12 cellular contexts compared by ENCODE assay signal in the genomic region with DNA sequence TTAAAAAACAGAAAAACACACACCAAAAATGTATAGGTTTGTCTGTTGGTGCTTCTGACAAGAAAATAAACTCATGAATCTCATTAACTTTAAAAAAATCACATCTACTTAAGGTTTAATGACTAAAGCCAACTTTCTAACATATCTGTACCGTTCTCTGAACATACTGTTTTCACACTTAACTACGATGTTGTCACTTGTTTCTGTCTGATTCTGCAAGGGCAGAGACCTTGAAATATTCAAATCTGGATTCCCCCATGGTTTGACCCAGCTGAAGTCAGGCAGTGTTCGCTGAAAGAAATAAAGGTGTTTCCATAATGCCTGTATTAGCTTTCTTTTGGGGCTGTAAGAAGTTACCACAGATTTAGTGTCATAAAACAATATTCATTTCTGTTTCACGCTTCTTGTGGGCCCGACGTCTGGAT. TPM values are rescaled to one million over a fixed set of nuclear protein-coding genes. Genes with fewer than 3 reads are reported as not detected.
A peak's percentile ranks its signal among the peaks of the same experiment; 100 is the strongest.
DNase-seq lines count a peak whose midpoint lies in the region; ATAC-seq and TF ChIP-seq lines count a peak whose summit lies in the region.
"Had no signal": no experiment of that assay in that cellular context is flagged by ENCODE, and none has a peak within 500 bp of the region (broad histone marks: within the 10 kb centered on the region; RNA-seq: fewer than 3 reads in every experiment).

No MANE protein-coding gene starts in this region.

- no peaks in the 10 kb centered on the region for H3K36me3 ChIP-seq in breast epithelium
- H3K36me3 ChIP-seq: HAP-1 had no signal

- no peaks in the 10 kb centered on the region for H3K4me1 ChIP-seq in breast epithelium

- H3K4me3 ChIP-seq in breast epithelium, result no peak overlapping the region
- H3K4me3 ChIP-seq: BLaER1 treated with 17β-estradiol and CSF1 and Interleukin-3, amounts not matched to agents 10 nM and 100 nM; HAP-1 had no signal

- H3K9me3 Mint-ChIP-seq in MCF 10A (ENCODE audit: unreplicated experiment) (no peaks in the 10 kb centered on the region), progenitor cell of endocrine pancreas (ENCODE audit: low read depth) (no peaks in the 10 kb centered on the region)
- no peaks in the 10 kb centered on the region for H3K9me3 Mint-ChIP-seq in activated naive CD4-positive, alpha-beta T cell treated with anti-CD3 and anti-CD28 coated beads, Interleukin-2, amount 50 U/mL, for 72 hours
- H3K9me3 Mint-ChIP-seq in stimulated activated memory B cell treated with anti-CD40 and anti-IgM and Interleukin-4, amounts not matched to agents 10 μg/mL and 1 μg/mL and 100 μg/mL, for 72 hours, result no peaks in the 10 kb centered on the region
- H3K9me3 Mint-ChIP-seq: brain had no signal

- peaks cover 31% of the 10 kb centered on the region for H3K4me1 Mint-ChIP-seq in MCF 10A (ENCODE audit: insufficient read depth, unreplicated experiment)
- peaks cover 47% of the 10 kb centered on the region for H3K4me1 Mint-ChIP-seq in stimulated activated memory B cell treated with anti-CD40 and anti-IgM and Interleukin-4, amounts not matched to agents 10 μg/mL and 1 μg/mL and 100 μg/mL, for 72 hours
- H3K4me1 Mint-ChIP-seq in progenitor cell of endocrine pancreas (ENCODE audit: low read depth), result peaks cover 18% of the 10 kb centered on the region

- H3K27ac Mint-ChIP-seq in MCF 10A (ENCODE audit: low read depth, unreplicated experiment) (peak overlapping the region; percentile 64), progenitor cell of endocrine pancreas (no peak overlapping the region)
- peak overlapping the region; percentile 70 to 96 for H3K27ac Mint-ChIP-seq in activated naive CD4-positive, alpha-beta T cell treated with anti-CD3 and anti-CD28 coated beads, Interleukin-2, amount 50 U/mL, for 72 hours
- H3K27ac Mint-ChIP-seq in stimulated activated memory B cell treated with anti-CD40 and anti-IgM and Interleukin-4, amounts not matched to agents 10 μg/mL and 1 μg/mL and 100 μg/mL, for 72 hours, result peak overlapping the region; percentile 98

- H3K27me3 Mint-ChIP-seq in MCF 10A (ENCODE audit: insufficient read depth, unreplicated experiment) (no peaks in the 10 kb centered on the region), progenitor cell of endocrine pancreas (no peaks in the 10 kb centered on the region)
- H3K27me3 Mint-ChIP-seq in stimulated activated memory B cell treated with anti-CD40 and anti-IgM and Interleukin-4, amounts not matched to agents 10 μg/mL and 1 μg/mL and 100 μg/mL, for 72 hours, result no peaks in the 10 kb centered on the region

- peak; percentile 23 for ATAC-seq in HG03064 (IDR thresholded peaks at IDR 0.05; ENCODE audit: low read depth, unreplicated experiment)
- peak; percentile 15 to 52 for ATAC-seq in activated naive CD4-positive, alpha-beta T cell treated with anti-CD3 and anti-CD28 coated beads, Interleukin-2, amount 50 U/mL, for 72 hours
- peak; percentile 37 for ATAC-seq in stimulated activated memory B cell treated with anti-CD40 and anti-IgM and Interleukin-4, amounts not matched to agents 10 μg/mL and 1 μg/mL and 100 μg/mL, for 72 hours
- ATAC-seq: left lobe of liver had no signal

- H3K27ac ChIP-seq in breast epithelium (peak overlapping the region in 1 of 2 donors; percentile 9), substantia nigra (ENCODE audit: low read depth, low read length, poor library complexity, severe bottlenecking) (no peak overlapping the region)

- CTCF ChIA-PET in MCF 10A (lab: Yijun Ruan, JAX), result interaction anchor here (1.1 kb wide), 1 partner anchor 9 kb away, joined by 3 read pairs; no protein-coding TSS in a partner anchor
- CTCF ChIA-PET in GM10248 (lab: Yijun Ruan, JAX), result interaction anchor here (0.7 to 1.7 kb wide), 4 partner anchors 10 to 18 kb away, joined by 3 to 8 read pairs (median 4); no protein-coding TSS in a partner anchor

- no TSS peak for BruUV-seq in MCF 10A (replicated peaks; lab: Mats Ljungman, UMichigan)

- DNase-seq in MCF 10A (ENCODE audit: unreplicated experiment), result no peak
- DNase-seq in breast epithelium (ENCODE audit: low spot score in 2 of 2), result no peak
- DNase-seq in activated naive CD4-positive, alpha-beta T cell treated with anti-CD3 and anti-CD28 coated beads, Interleukin-2, amount 50 U/mL, for 72 hours (ENCODE audit: low spot score in 2 of 2), result peak in 1 of 2 donors; percentile 37
- no peak for DNase-seq in GM10248 (ENCODE audit: extremely low spot score)
- no peak for DNase-seq in substantia nigra (lab: John Stamatoyannopoulos, UW)
- no peak for DNase-seq in progenitor cell of endocrine pancreas (ENCODE audit: low spot score, unreplicated experiment)

- no peaks in the 10 kb centered on the region for H3K27me3 ChIP-seq in breast epithelium
- H3K27me3 ChIP-seq: BLaER1 treated with 17β-estradiol and CSF1 and Interleukin-3, amounts not matched to agents 10 nM and 100 nM had no signal

- TF ChIP-seq CTCF in MCF 10A (IDR thresholded peaks at IDR 0.05; ENCODE audit: unreplicated experiment), result no peak
- TF ChIP-seq CTCF in breast epithelium (IDR thresholded peaks at IDR 0.05), result no peak
- TF ChIP-seq CTCF in GM10248 (IDR thresholded peaks at IDR 0.05; ENCODE audit: control extremely low read depth, extremely low read depth, low read depth, missing control alignments), result no peak
- TF ChIP-seq CTCF in progenitor cell of endocrine pancreas (IDR thresholded peaks at IDR 0.05; ENCODE audit: unreplicated experiment), result no peak

- no peak overlapping the region for H3K4me3 Mint-ChIP-seq in MCF 10A (ENCODE audit: unreplicated experiment)
- peak overlapping the region; percentile 29 for H3K4me3 Mint-ChIP-seq in stimulated activated memory B cell treated with anti-CD40 and anti-IgM and Interleukin-4, amounts not matched to agents 10 μg/mL and 1 μg/mL and 100 μg/mL, for 72 hours
- H3K4me3 Mint-ChIP-seq in progenitor cell of endocrine pancreas (ENCODE audit: low read depth), result no peak overlapping the region

- no peaks in the 10 kb centered on the region for H3K36me3 Mint-ChIP-seq in MCF 10A (ENCODE audit: insufficient read depth, unreplicated experiment)
- H3K36me3 Mint-ChIP-seq in activated naive CD4-positive, alpha-beta T cell treated with anti-CD3 and anti-CD28 coated beads, Interleukin-2, amount 50 U/mL, for 72 hours, result peaks cover 14 to 19% of the 10 kb centered on the region in 2 donors
- peaks cover 17% of the 10 kb centered on the region for H3K36me3 Mint-ChIP-seq in stimulated activated memory B cell treated with anti-CD40 and anti-IgM and Interleukin-4, amounts not matched to agents 10 μg/mL and 1 μg/mL and 100 μg/mL, for 72 hours
- H3K36me3 Mint-ChIP-seq in progenitor cell of endocrine pancreas (ENCODE audit: insufficient read depth), result no peaks in the 10 kb centered on the region

- TF ChIP-seq POLR2A in breast epithelium (IDR thresholded peaks at IDR 0.05), result no peak

- POLR2A ChIA-PET in MCF 10A (lab: Yijun Ruan, JAX), result interaction anchor here (0.7 to 3.1 kb wide), 5 partner anchors 11 to 150 kb away, joined by 3 to 20 read pairs (median 7); no protein-coding TSS in a partner anchor
- POLR2A ChIA-PET in GM10248 (lab: Yijun Ruan, JAX), result no interaction called here

- H3K9me3 ChIP-seq in breast epithelium, result no peaks in the 10 kb centered on the region
- H3K9me3 ChIP-seq: BLaER1 treated with 17β-estradiol and CSF1 and Interleukin-3, amounts not matched to agents 10 nM and 100 nM; HAP-1 had no signal

- intact Hi-C loops in MCF 10A (cut with micrococcal nuclease) (loop anchor here (5.0 kb wide), 1 partner anchor 148 kb away; a partner anchor contains a TSS), breast epithelium (cut with DNase I; ENCODE audit: low total_unique reads) (no loop called here)

RNA-seq across cellular contexts. Expression of a gene that starts 2.7 kb away (rescaled TPM):
- total RNA-seq in MCF 10A (2022) (58.9 and 69.9 TPM in 2 replicates), breast epithelium (100 to 1,000 TPM in 1 of 3 donors, 10 to 100 TPM in 2; 73.3 to 102 (median 97.3) TPM), progenitor cell of endocrine pancreas (189 and 201 TPM in 2 replicates)
- 100 to 1,000 TPM; 153 to 195 TPM for total RNA-seq in activated naive CD4-positive, alpha-beta T cell treated with anti-CD3 and anti-CD28 coated beads, Interleukin-2, amount 50 U/mL, for 72 hours
